ENCODE assay signal across 38 cellular contexts in the genomic region with DNA sequence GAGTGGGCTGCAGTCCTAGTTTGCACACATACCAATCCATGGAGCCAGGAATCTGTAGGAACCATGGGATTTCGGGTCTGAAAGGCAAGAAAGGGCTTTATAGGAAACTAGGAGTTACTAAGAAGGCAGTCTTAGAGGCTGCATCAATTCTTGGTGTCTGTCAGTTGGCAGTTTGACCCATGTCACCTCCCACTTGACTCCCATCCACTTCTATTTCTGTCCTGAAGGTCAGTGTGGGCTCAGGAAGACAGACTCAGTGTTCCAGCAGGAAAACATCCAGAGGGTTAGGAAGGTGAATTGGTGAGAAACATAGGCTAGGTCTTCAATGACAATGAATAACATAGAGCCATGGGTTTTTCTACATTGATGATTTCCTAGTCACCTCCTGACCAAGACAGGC. TPM values are rescaled to one million over a fixed set of nuclear protein-coding genes. Genes with fewer than 3 reads are reported as not detected.
"Had no signal": no experiment of that assay in that cellular context is flagged by ENCODE, and none has a peak within 500 bp of the region (broad histone marks: within the 10 kb centered on the region; RNA-seq: fewer than 3 reads in every experiment).

No MANE protein-coding gene starts in this region.

- H3K36me3 ChIP-seq: MG63 had no signal

- H3K4me3 ChIP-seq: MG63 had no signal

- DNase-seq: Karpas-422, Kasumi-1, KG1, MG63, MM.1S, MV-4-11, NCI-H1048, NCI-H1092, NCI-H1092 treated with DMSO at 0.1 percent for 48 hours, NCI-H1105, NCI-H1105 treated with DMSO at 0.1 percent for 48 hours, NCI-H1417, NCI-H1417 treated with DMSO at 0.1 percent for 48 hours, NCI-H1436, NCI-H1436 treated with DMSO at 0.1 percent for 48 hours, NCI-H146, NCI-H1694, NCI-H1694 treated with DMSO at 0.1 percent for 48 hours, NCI-H187, NCI-H187 treated with DMSO at 0.1 percent for 48 hours, NCI-H1930, NCI-H2029, NCI-H2029 treated with DMSO at 0.1 percent for 48 hours, NCI-H2081, NCI-H2081 treated with DMSO at 0.1 percent for 48 hours, NCI-H2107, NCI-H2171, NCI-H2171 treated with DMSO at 0.1 percent for 48 hours, NCI-H2227 treated with DMSO at 0.1 percent for 48 hours, NCI-H226, NCI-H345, NCI-H446, NCI-H446 treated with DMSO at 0.1 percent for 48 hours had no signal

- H3K9ac ChIP-seq: KMS-11 had no signal

- H3K27ac ChIP-seq: KMS-11 had no signal

- H3K9me3 ChIP-seq: MG63 had no signal

RNA-seq across cellular contexts. Expression of a gene that starts 4.0 kb away (rescaled TPM):
- total RNA-seq: LHCN-M2, M059J, MCF 10A, NCI-H460 had no signal
